In the genomic region with DNA sequence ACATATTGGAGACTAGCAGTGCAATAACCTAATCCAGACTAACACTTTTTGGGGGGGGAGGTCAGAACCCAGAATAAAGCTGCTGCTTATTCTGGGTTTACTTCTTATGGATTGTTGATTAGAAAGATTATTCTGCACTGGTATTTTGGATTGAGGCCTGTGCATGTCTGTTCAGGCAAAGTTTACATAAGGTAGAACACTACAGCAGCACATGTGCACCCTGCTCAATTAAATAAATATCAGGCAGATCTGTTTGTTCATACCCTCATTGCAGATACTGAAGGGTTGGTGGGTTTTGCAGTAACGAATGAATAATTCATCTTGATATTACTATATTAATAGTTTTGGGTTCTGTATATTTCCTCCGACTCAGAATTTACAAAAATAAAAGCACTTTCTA, we compare ENCODE assay signal across 18 cellular contexts. TPM values are rescaled to one million over a fixed set of nuclear protein-coding genes. Genes with fewer than 3 reads are reported as not detected.
DNase-seq lines count a peak whose midpoint lies in the region; ATAC-seq and TF ChIP-seq lines count a peak whose summit lies in the region.
"Had no signal": no experiment of that assay in that cellular context is flagged by ENCODE, and none has a peak within 500 bp of the region (broad histone marks: within the 10 kb centered on the region; RNA-seq: fewer than 3 reads in every experiment).

No MANE protein-coding gene starts in this region.

- no peak for ATAC-seq in natural killer cell
- no peak for ATAC-seq in natural killer cell treated with Interleukin-12 subunit alpha and Interleukin-12 subunit beta and Interleukin-15 and Interleukin-18, amount 100 ng/mL, for 72 hours
- ATAC-seq in HG03469 (IDR thresholded peaks at IDR 0.05; ENCODE audit: unreplicated experiment): no peak
- ATAC-seq in HG03442 (IDR thresholded peaks at IDR 0.05; ENCODE audit: unreplicated experiment): no peak
- ATAC-seq: CD8-positive, alpha-beta T cell; HCT116; Right ventricle myocardium inferior had no signal

- TF ChIP-seq CTCF in natural killer cell (IDR thresholded peaks at IDR 0.05): no peak
- no peak for TF ChIP-seq CTCF in chondrocyte (IDR thresholded peaks at IDR 0.05)
- no peak for TF ChIP-seq CTCF in mesothelial cell of epicardium (IDR thresholded peaks at IDR 0.05; ENCODE audit: unreplicated experiment)

- H3K9me3 Mint-ChIP-seq in natural killer cell (no peaks in the 10 kb centered on the region), chondrocyte (ENCODE audit: low read depth) (no peaks in the 10 kb centered on the region), mesothelial cell of epicardium (no peaks in the 10 kb centered on the region)
- H3K9me3 Mint-ChIP-seq in natural killer cell treated with Interleukin-12 subunit alpha and Interleukin-12 subunit beta and Interleukin-15 and Interleukin-18, amount 100 ng/mL, for 72 hours: no peaks in the 10 kb centered on the region
- H3K9me3 Mint-ChIP-seq: CD8-positive, alpha-beta T cell; IgD-negative memory B cell had no signal

- intact Hi-C loops in natural killer cell (cut with micrococcal nuclease): no loop called here

- H3K27me3 Mint-ChIP-seq in natural killer cell (ENCODE audit: low read depth in 2 of 2) (no peaks in the 10 kb centered on the region), chondrocyte (ENCODE audit: low read depth) (no peaks in the 10 kb centered on the region), mesothelial cell of epicardium (ENCODE audit: low read depth) (no peaks in the 10 kb centered on the region)
- H3K27me3 Mint-ChIP-seq in natural killer cell treated with Interleukin-12 subunit alpha and Interleukin-12 subunit beta and Interleukin-15 and Interleukin-18, amount 100 ng/mL, for 72 hours: no peaks in the 10 kb centered on the region
- H3K27me3 Mint-ChIP-seq: IgD-negative memory B cell had no signal

- DNase-seq in natural killer cell (no peak), chondrocyte (ENCODE audit: low spot score) (no peak), mesothelial cell of epicardium (ENCODE audit: low spot score in 2 of 2, unreplicated experiment in 2 of 2) (no peak), HuH-7.5 (ENCODE audit: low spot score) (no peak), NCI-H2029 treated with DMSO at 0.1 percent for 48 hours (lab: John Stamatoyannopoulos, UW) (no peak)
- no peak for DNase-seq in natural killer cell treated with Interleukin-12 subunit alpha and Interleukin-12 subunit beta and Interleukin-15 and Interleukin-18, amount 100 ng/mL, for 72 hours (ENCODE audit: low spot score)
- DNase-seq: CD8-positive, alpha-beta T cell; GDM1; NCI-H1105 treated with DMSO at 0.1 percent for 48 hours; NCI-H2081; NCI-H2171 treated with DMSO at 0.1 percent for 48 hours; NCI-H524 treated with DMSO at 0.1 percent for 48 hours; NCI-H82 had no signal

- H3K36me3 Mint-ChIP-seq in natural killer cell (no peaks in the 10 kb centered on the region), chondrocyte (ENCODE audit: low read depth) (no peaks in the 10 kb centered on the region), mesothelial cell of epicardium (peaks cover 4% of the 10 kb centered on the region)
- no peaks in the 10 kb centered on the region for H3K36me3 Mint-ChIP-seq in natural killer cell treated with Interleukin-12 subunit alpha and Interleukin-12 subunit beta and Interleukin-15 and Interleukin-18, amount 100 ng/mL, for 72 hours

- H3K4me1 Mint-ChIP-seq in natural killer cell (peaks cover 74 to 75% of the 10 kb centered on the region in 2 donors), chondrocyte (ENCODE audit: low read depth) (peaks cover 75% of the 10 kb centered on the region), mesothelial cell of epicardium (peaks cover 25% of the 10 kb centered on the region)
- peaks cover 51 to 66% of the 10 kb centered on the region in 2 donors for H3K4me1 Mint-ChIP-seq in natural killer cell treated with Interleukin-12 subunit alpha and Interleukin-12 subunit beta and Interleukin-15 and Interleukin-18, amount 100 ng/mL, for 72 hours (ENCODE audit: low read depth in 2 of 2)

- H3K27ac Mint-ChIP-seq in natural killer cell (no peak overlapping the region), chondrocyte (ENCODE audit: unreplicated experiment) (peak overlapping the region; percentile 51), mesothelial cell of epicardium (peak overlapping the region; percentile 73)
- no peak overlapping the region for H3K27ac Mint-ChIP-seq in natural killer cell treated with Interleukin-12 subunit alpha and Interleukin-12 subunit beta and Interleukin-15 and Interleukin-18, amount 100 ng/mL, for 72 hours
- H3K27ac Mint-ChIP-seq: CD8-positive, alpha-beta T cell had no signal

- H3K4me3 Mint-ChIP-seq in natural killer cell (peak overlapping the region; percentile 40), chondrocyte (ENCODE audit: unreplicated experiment) (no peak overlapping the region), mesothelial cell of epicardium (no peak overlapping the region)
- no peak overlapping the region for H3K4me3 Mint-ChIP-seq in natural killer cell treated with Interleukin-12 subunit alpha and Interleukin-12 subunit beta and Interleukin-15 and Interleukin-18, amount 100 ng/mL, for 72 hours
- H3K4me3 Mint-ChIP-seq: CD8-positive, alpha-beta T cell had no signal

RNA-seq across cellular contexts. Expression of a gene that starts 19.1 kb away (rescaled TPM):
- 100 to 1,000 TPM; 193 to 212 (median 212) TPM for total RNA-seq in natural killer cell
- 100 to 1,000 TPM; 155 to 175 TPM for total RNA-seq in natural killer cell treated with Interleukin-12 subunit alpha and Interleukin-12 subunit beta and Interleukin-15 and Interleukin-18, amount 100 ng/mL, for 72 hours
- 150 to 169 TPM (median 164 TPM) in 3 replicates for total RNA-seq in chondrocyte
- total RNA-seq in mesothelial cell of epicardium: 204 to 216 TPM (median 214 TPM) in 3 replicates

Comparison
In these comparisons a context has a peak if more than half of its experiments do, and no peak if none do; other contexts are left out.
1. H3K27ac Mint-ChIP-seq: peak in chondrocyte (single experiment) and mesothelial cell of epicardium (single experiment); none in natural killer cell (0 of 2) and natural killer cell treated with Interleukin-12 subunit alpha and Interleukin-12 subunit beta and Interleukin-15 and Interleukin-18, amount 100 ng/mL, for 72 hours (0 of 2).